In genomic region chr11:17434108-17434507, GRCh38 we compare ENCODE assay signal across 21 cellular contexts. TPM values are rescaled to one million over a fixed set of nuclear protein-coding genes. Genes with fewer than 3 reads are reported as not detected.
A peak's percentile ranks its signal among the peaks of the same experiment; 100 is the strongest.
DNase-seq lines count a peak whose midpoint lies in the region; FAIRE-seq and TF ChIP-seq lines count a peak whose summit lies in the region.
"Had no signal": no experiment of that assay in that cellular context is flagged by ENCODE, and none has a peak within 500 bp of the region (broad histone marks: within the 10 kb centered on the region; RNA-seq: fewer than 3 reads in every experiment).

No MANE protein-coding gene starts in this region.

- TF ChIP-seq CTCF in D721Med (IDR thresholded peaks at IDR 0.05; ENCODE audit: insufficient read depth, missing control alignments) = no peak
- TF ChIP-seq CTCF in brain (conservative IDR thresholded peaks at IDR 0.05) = no peak
- no peak for TF ChIP-seq CTCF in spleen (IDR thresholded peaks at IDR 0.05 in 8 of 11, conservative IDR thresholded peaks at IDR 0.05 in 3 of 11)

- H3K4me1 ChIP-seq in spleen = no peaks in the 10 kb centered on the region

- H3K9me3 ChIP-seq in spleen = no peaks in the 10 kb centered on the region
- H3K9me3 ChIP-seq: A549 had no signal

- intact Hi-C loops in spleen (cut with DNase I; ENCODE audit: low total_unique reads) (no loop called here), cardiac septum (cut with DNase I) (no loop called here)

- FAIRE-seq in D721Med (lab: Jason Lieb, UNC) = peak; percentile 98
- FAIRE-seq: A549, G401.6, H54 had no signal

- peak overlapping the region in 4 of 5 experiments; percentile 8 to 63 (median 50) for H3K27ac Mint-ChIP-seq in brain
- H3K27ac Mint-ChIP-seq: CD4-positive, CD25-positive, alpha-beta regulatory T cell; IgD-negative memory B cell had no signal

- TF ChIP-seq POLR2A in spleen (IDR thresholded peaks at IDR 0.05) = no peak

- H3K27me3 ChIP-seq in spleen (replicated peaks in 1 of 7) = peaks cover 0 to 5% (median 0%) of the 10 kb centered on the region in 7 donors

- H3K4me1 Mint-ChIP-seq in brain = peaks cover 56% of the 10 kb centered on the region
- H3K4me1 Mint-ChIP-seq: IgD-negative memory B cell had no signal

- H3K4me3 Mint-ChIP-seq in brain = no peak overlapping the region
- H3K4me3 Mint-ChIP-seq: CD4-positive, CD25-positive, alpha-beta regulatory T cell; IgD-negative memory B cell had no signal

- DNase-seq in D721Med (ENCODE audit: insufficient read length, low spot score) (peak; percentile 53), NCI-H524 treated with DMSO at 0.1 percent for 48 hours (lab: John Stamatoyannopoulos, UW) (peak; percentile 93), spleen (peak; percentile 53), cardiac septum (ENCODE audit: low spot score) (no peak), COLO668 (lab: John Stamatoyannopoulos, UW; ENCODE audit: unreplicated experiment) (no peak), ACHN (no peak)
- no peak for DNase-seq in activated CD4-positive, CD25-positive, alpha-beta regulatory T cell treated with anti-CD3 and anti-CD28 coated beads, Interleukin-2, amount 50 U/mL, for 72 hours
- DNase-seq: Calu3; CD4-positive, CD25-positive, alpha-beta regulatory T cell; DMS153; DMS79 treated with DMSO at 0.1 percent for 48 hours; EL; GM23248; KG1 had no signal

- peaks cover 3% of the 10 kb centered on the region for H3K27me3 Mint-ChIP-seq in brain

- in situ Hi-C loops in ACHN (cut with HindIII; ENCODE audit: low pct_ligation_motif_present, low pct_unique_long_range_greater_than_20kb, low sequenced_read_pairs) = no loop called here

- H3K27ac ChIP-seq in spleen = no peak overlapping the region
- H3K27ac ChIP-seq: A549, GM23248 had no signal

- H3K36me3 ChIP-seq in spleen = no peaks in the 10 kb centered on the region

- WGBS in spleen, 5 donors = 73 to 88% (median 81%) methylated on average over 4 of the region's 4 CpGs

- H3K36me3 Mint-ChIP-seq in brain = peaks cover 5% of the 10 kb centered on the region
- H3K36me3 Mint-ChIP-seq: CD4-positive, CD25-positive, alpha-beta regulatory T cell; IgD-negative memory B cell had no signal

- no peak overlapping the region for H3K4me3 ChIP-seq in spleen
- H3K4me3 ChIP-seq: A549, GM23248 had no signal

- H3K9me3 Mint-ChIP-seq in brain = no peaks in the 10 kb centered on the region
- H3K9me3 Mint-ChIP-seq: IgD-negative memory B cell had no signal

RNA-seq across cellular contexts. Expression of gene ABCC8, which starts 42.5 kb away (rescaled TPM):
- polyA plus RNA-seq in brain (ENCODE audit: insufficient read depth, low read depth, low replicate concordance) = 12.4 TPM
- 1 to 10 TPM in 1 of 7 donors, under 1 TPM in 4, not detected in 2; 0.26 to 1.3 (median 0.52) TPM for total RNA-seq in spleen
- under 1 TPM; 0.42 to 0.61 (median 0.44) TPM for polyA plus RNA-seq in spleen
- total RNA-seq in cardiac septum = 3.9 TPM
- total RNA-seq: CD4-positive, CD25-positive, alpha-beta regulatory T cell; GM23248; HT1080 had no signal
- polyA plus RNA-seq: BJ; CD4-positive, CD25-positive, alpha-beta regulatory T cell; GM23248; IgD-negative memory B cell had no signal

RNA-seq across cellular contexts. Expression of gene KCNJ11, which starts 45.6 kb away (rescaled TPM):
- polyA plus RNA-seq in brain (ENCODE audit: insufficient read depth, low read depth, low replicate concordance) (21.1 TPM), spleen (under 1 TPM; 0.13 to 0.79 (median 0.51) TPM)
- total RNA-seq in spleen (1 to 10 TPM in 6 of 7 donors, not detected in 1; 1.2 to 3.8 (median 1.9) TPM), cardiac septum (9.8 TPM)
- total RNA-seq: CD4-positive, CD25-positive, alpha-beta regulatory T cell; GM23248 had no signal
- polyA plus RNA-seq: BJ; CD4-positive, CD25-positive, alpha-beta regulatory T cell; GM23248 had no signal

Comparison
In these comparisons a context has a peak if more than half of its experiments do, and no peak if none do; other contexts are left out.
1. DNase-seq: peak in D721Med (single experiment), NCI-H524 treated with DMSO at 0.1 percent for 48 hours (single experiment) and spleen (single experiment); none in cardiac septum (single experiment), COLO668 (single experiment), activated CD4-positive, CD25-positive, alpha-beta regulatory T cell treated with anti-CD3 and anti-CD28 coated beads, Interleukin-2, amount 50 U/mL, for 72 hours (single experiment) and ACHN (single experiment).